ENCODE assay signal across 7 cellular contexts in genomic region chr5:27482663-27483062, GRCh38.
"Had no signal": no experiment of that assay in that cellular context is flagged by ENCODE, and none has a peak within 500 bp of the region (broad histone marks: within the 10 kb centered on the region; RNA-seq: fewer than 3 reads in every experiment).

No MANE protein-coding gene starts in this region.

- DNase-seq: GDM1, GF-D8 had no signal

- FAIRE-seq: GM12878, GM12891, GM12892, GM18507, GM19239 had no signal

- H3K4me3 ChIP-seq: GM12878 had no signal

- ATAC-seq: GM12878 had no signal
